In the genomic region with DNA sequence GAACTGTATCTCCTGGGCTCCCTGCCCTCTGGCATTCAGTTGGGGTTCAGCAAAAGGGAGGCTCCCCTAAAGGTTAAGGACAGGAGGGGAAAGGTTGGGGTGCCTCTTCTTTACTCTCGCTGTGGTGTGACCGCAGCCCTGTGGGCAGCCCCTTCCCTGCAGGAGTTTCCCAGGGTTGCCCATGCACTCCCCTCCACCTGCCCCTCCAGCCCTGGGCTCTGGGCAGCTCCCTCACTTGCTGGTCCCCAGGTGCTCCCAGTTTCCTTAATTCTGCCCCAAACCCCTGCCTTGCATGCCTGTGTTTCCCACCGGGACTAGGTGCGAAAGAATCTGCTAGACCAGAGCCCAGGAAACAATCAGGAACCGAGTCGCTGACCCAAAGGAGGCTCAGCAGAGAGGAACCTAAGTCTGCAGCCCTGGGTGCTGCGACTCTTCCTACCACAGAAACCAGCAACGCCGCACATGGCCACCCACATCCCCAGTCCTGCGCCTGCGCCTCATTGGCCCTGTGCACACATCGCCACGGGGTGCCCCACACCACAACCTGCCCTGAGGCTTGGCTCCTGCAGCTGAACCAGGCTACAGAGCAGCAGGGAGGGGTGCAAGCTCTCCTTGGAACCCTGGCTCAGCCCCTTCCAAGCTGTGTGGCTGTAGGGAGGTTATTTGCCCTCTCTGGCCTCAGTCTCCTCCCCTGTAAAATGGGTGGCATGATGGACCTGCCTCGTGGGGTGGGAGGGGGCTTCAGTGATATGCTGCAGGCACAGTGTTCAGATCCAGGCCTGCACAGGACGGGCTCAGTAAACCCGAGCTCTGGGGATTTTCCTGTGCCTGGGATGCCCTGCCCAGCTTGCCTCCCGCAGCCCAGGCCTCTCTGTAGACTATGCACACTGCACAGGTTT, we compare ENCODE assay signal across 19 cellular contexts.
DNase-seq lines count a peak whose midpoint lies in the region; ATAC-seq and TF ChIP-seq lines count a peak whose summit lies in the region.
"Had no signal": no experiment of that assay in that cellular context is flagged by ENCODE, and none has a peak within 500 bp of the region (broad histone marks: within the 10 kb centered on the region; RNA-seq: fewer than 3 reads in every experiment).

No MANE protein-coding gene starts in this region.

- DNase-seq in Calu3 (no peak), Panc1 (ENCODE audit: low read depth, low spot score) (no peak), naive B cell (no peak), HPDE6-E6E7 (ENCODE audit: extremely low spot score) (no peak), HuH-7.5 (ENCODE audit: low spot score) (no peak), GOT3 (lab: John Stamatoyannopoulos, UW) (no peak)
- DNase-seq: activated CD4-positive, alpha-beta memory T cell treated with anti-CD3 and anti-CD28 coated beads for 36 hours; CD8-positive, alpha-beta memory T cell; midbrain; NCI-H2081 treated with DMSO at 0.1 percent for 48 hours; NCI-H524 had no signal

- H3K27me3 Mint-ChIP-seq in Calu3 (ENCODE audit: unreplicated experiment) = peaks cover 26% of the 10 kb centered on the region
- peaks cover 35 to 72% (median 63%) of the 10 kb centered on the region in 3 donors for H3K27me3 Mint-ChIP-seq in naive B cell

- peaks cover 2% of the 10 kb centered on the region for H3K27me3 ChIP-seq in Panc1 (ENCODE audit: control insufficient read depth, insufficient read depth, low read length)
- H3K27me3 ChIP-seq: breast epithelium, uterus had no signal

- BruUV-seq in Calu3 (replicated peaks; lab: Mats Ljungman, UMichigan) = no TSS peak
- BruUV-seq in Panc1 (replicated peaks; lab: Mats Ljungman, UMichigan) = no TSS peak

- ATAC-seq in GM19025 (IDR thresholded peaks at IDR 0.05; ENCODE audit: low read depth, unreplicated experiment) (peak; percentile 51), Panc1 (peak; percentile 68), naive B cell (ENCODE audit: low read depth in 2 of 2) (peak; percentile 30 to 35), HG03139 (IDR thresholded peaks at IDR 0.05; ENCODE audit: unreplicated experiment) (no peak)

- no peaks in the 10 kb centered on the region for H3K36me3 ChIP-seq in Panc1 (ENCODE audit: control insufficient read depth, insufficient read depth, low read length)
- H3K36me3 ChIP-seq: breast epithelium, uterus had no signal

- POLR2A ChIA-PET in Panc1 (lab: Charles Lee) = no interaction called here

- H3K9me3 ChIP-seq in Panc1 (ENCODE audit: control insufficient read depth, insufficient read depth, low read depth, low read length) = no peaks in the 10 kb centered on the region
- H3K9me3 ChIP-seq: breast epithelium, uterus had no signal

- peak overlapping the region; percentile 33 for H3K4me3 Mint-ChIP-seq in Calu3 (ENCODE audit: low read depth, unreplicated experiment)
- H3K4me3 Mint-ChIP-seq in naive B cell = peak overlapping the region in 1 of 8 donors; percentile 18
- H3K4me3 Mint-ChIP-seq: activated CD4-positive, alpha-beta memory T cell treated with anti-CD3 and anti-CD28 coated beads for 36 hours; activated naive CD8-positive, alpha-beta T cell; dendritic cell treated with granulocyte-macrophage colony-stimulating factor and Interleukin-4, amounts not matched to agents 40 ng/mL and 50 ng/mL, for 4 days; T-helper 1 cell treated with Interleukin-12 subunit alpha and Interleukin-12 subunit beta and Interleukin-4 antibody, amounts not matched to agents 30 μg/mL and 1 μg/mL, for 36 hours had no signal

- H3K27ac Mint-ChIP-seq in Calu3 (ENCODE audit: unreplicated experiment) (peak overlapping the region; percentile 61), naive B cell (peak overlapping the region in 1 of 6 donors; percentile 1)
- H3K27ac Mint-ChIP-seq: activated CD4-positive, alpha-beta memory T cell treated with anti-CD3 and anti-CD28 coated beads for 36 hours; activated naive CD8-positive, alpha-beta T cell; CD8-positive, alpha-beta memory T cell; dendritic cell treated with granulocyte-macrophage colony-stimulating factor and Interleukin-4, amounts not matched to agents 40 ng/mL and 50 ng/mL, for 4 days; T-helper 1 cell treated with Interleukin-12 subunit alpha and Interleukin-12 subunit beta and Interleukin-4 antibody, amounts not matched to agents 30 μg/mL and 1 μg/mL, for 36 hours had no signal

- no peaks in the 10 kb centered on the region for H3K9me3 Mint-ChIP-seq in Calu3 (ENCODE audit: low read depth, unreplicated experiment)
- peaks cover 0 to 7% (median 3%) of the 10 kb centered on the region in 7 donors for H3K9me3 Mint-ChIP-seq in naive B cell
- H3K9me3 Mint-ChIP-seq: activated CD4-positive, alpha-beta memory T cell treated with anti-CD3 and anti-CD28 coated beads for 36 hours; dendritic cell treated with granulocyte-macrophage colony-stimulating factor and Interleukin-4, amounts not matched to agents 40 ng/mL and 50 ng/mL, for 4 days; T-helper 1 cell treated with Interleukin-12 subunit alpha and Interleukin-12 subunit beta and Interleukin-4 antibody, amounts not matched to agents 30 μg/mL and 1 μg/mL, for 36 hours had no signal

- CTCF ChIA-PET in Calu3 (lab: Charles Lee) = interaction anchor here (0.5 to 0.6 kb wide), 2 partner anchors 281 to 307 kb away, joined by 3 read pairs; no protein-coding TSS in a partner anchor
- CTCF ChIA-PET in Panc1 (lab: Charles Lee) = no interaction called here

- no peak overlapping the region for H3K4me3 ChIP-seq in Panc1 (ENCODE audit: low read depth in 2 of 2, low read length in 2 of 2)
- H3K4me3 ChIP-seq: breast epithelium, uterus had no signal

- in situ Hi-C loops in Panc1 (cut with HindIII; ENCODE audit: low pct_unique_long_range_greater_than_20kb, low sequenced_read_pairs) = no loop called here

- intact Hi-C loops in Calu3 (cut with micrococcal nuclease; ENCODE audit: unreplicated experiment) = no loop called here
- intact Hi-C loops in Panc1 (cut with micrococcal nuclease; ENCODE audit: unreplicated experiment) = no loop called here

- peaks cover 5% of the 10 kb centered on the region for H3K4me1 ChIP-seq in Panc1 (ENCODE audit: control insufficient read depth, insufficient read depth, low read length)
- H3K4me1 ChIP-seq: breast epithelium had no signal

- TF ChIP-seq CTCF in Calu3 (IDR thresholded peaks at IDR 0.05; ENCODE audit: unreplicated experiment) (no peak), Panc1 (IDR thresholded peaks at IDR 0.05) (no peak)

- H3K4me1 Mint-ChIP-seq in Calu3 (ENCODE audit: low read depth, unreplicated experiment) (peaks cover 16% of the 10 kb centered on the region), naive B cell (peaks cover 10 to 16% (median 15%) of the 10 kb centered on the region in 3 donors)
- H3K4me1 Mint-ChIP-seq: CD8-positive, alpha-beta memory T cell had no signal

- peaks cover 7% of the 10 kb centered on the region for H3K36me3 Mint-ChIP-seq in Calu3 (ENCODE audit: insufficient read depth, unreplicated experiment)
- H3K36me3 Mint-ChIP-seq in naive B cell = no peaks in the 10 kb centered on the region
- H3K36me3 Mint-ChIP-seq: activated CD4-positive, alpha-beta memory T cell treated with anti-CD3 and anti-CD28 coated beads for 36 hours; activated naive CD8-positive, alpha-beta T cell; CD8-positive, alpha-beta memory T cell; IgD-negative memory B cell had no signal

- H3K27ac ChIP-seq in Panc1 (ENCODE audit: low read length) = no peak overlapping the region
- H3K27ac ChIP-seq: breast epithelium had no signal
